1 cellular context compared by ENCODE assay signal in genomic region chr12:106358410-106359241, GRCh38.
A peak's percentile ranks its signal among the peaks of the same experiment; 100 is the strongest.
TF ChIP-seq lines count a peak whose summit lies in the region.

No MANE protein-coding gene starts in this region.

TF ChIP-seq in K562, 482 proteins besides CTCF, POLR2A, EP300 and RAD21 (continued from another document and continues in another):
- 0 out of 2 replicates have a peak, but pooled peaks have one; percentile 58 for TF ChIP-seq ZBTB40 (IDR thresholded peaks at IDR 0.05)
- no peak for TF ChIP-seq ZBTB40 (CRISPR knock-in tag; IDR thresholded peaks at IDR 0.05)
- peak; percentile 90 for TF ChIP-seq PML (IDR thresholded peaks at IDR 0.05; ENCODE audit: low read length)
- TF ChIP-seq ZNF830 (CRISPR knock-in tag; IDR thresholded peaks at IDR 0.05) = peak; percentile 42; the same call in 1 of the 2 replicates
- no peak; the same call in 1 of the 2 replicates for TF ChIP-seq PHF21A (IDR thresholded peaks at IDR 0.05; ENCODE audit: borderline replicate concordance, low read depth)
- TF ChIP-seq ZBTB7A (IDR thresholded peaks at IDR 0.05; ENCODE audit: borderline replicate concordance, control insufficient read depth, low read depth, low read length) = no peak
- TF ChIP-seq ZNF197 (CRISPR knock-in tag; IDR thresholded peaks at IDR 0.05; ENCODE audit: low read depth) = 0 out of 2 replicates have a peak, but pooled peaks have one; percentile 36
- TF ChIP-seq TRIM25 (IDR thresholded peaks at IDR 0.05; ENCODE audit: borderline replicate concordance) = no peak
- TF ChIP-seq ETV5 (CRISPR knock-in tag; IDR thresholded peaks at IDR 0.05; ENCODE audit: low read depth) = no peak
- peak; percentile 90 for TF ChIP-seq TAL1 (IDR thresholded peaks at IDR 0.05)
- TF ChIP-seq UBTF (IDR thresholded peaks at IDR 0.05; ENCODE audit: borderline replicate concordance in 1 of 2, low read depth in 2 of 2, low read length in 2 of 2) = peak in 1 of 2 experiments; percentile 56; a peak in 1 of 4 replicates
- peak; percentile 73; the same call in 1 of the 2 replicates for TF ChIP-seq LEF1 (IDR thresholded peaks at IDR 0.05)
- TF ChIP-seq NEUROD1 (IDR thresholded peaks at IDR 0.05; ENCODE audit: borderline replicate concordance, low read depth, low read length, partially characterized antibody) = peak; percentile 30
- TF ChIP-seq ELK1 (CRISPR knock-in tag; IDR thresholded peaks at IDR 0.05) = no peak
- TF ChIP-seq CREM (IDR thresholded peaks at IDR 0.05; ENCODE audit: low read depth) = peak; percentile 92
- TF ChIP-seq TBL1XR1 (IDR thresholded peaks at IDR 0.05; ENCODE audit: low read length in 2 of 2) = peak in 1 of 2 experiments; percentile 83; a peak in 2 of 4 replicates
- TF ChIP-seq CHAMP1 (IDR thresholded peaks at IDR 0.05) = peak; percentile 13; the same call in 1 of the 2 replicates
- TF ChIP-seq AFF1 (IDR thresholded peaks at IDR 0.05; ENCODE audit: low read depth in 1 of 2, partially characterized antibody in 2 of 2) = peak in 1 of 2 experiments; percentile 72
- peak; percentile 65 for TF ChIP-seq NFIC (IDR thresholded peaks at IDR 0.05)
- TF ChIP-seq SMAD4 (CRISPR knock-in tag; conservative IDR thresholded peaks at IDR 0.05) = peak; percentile 74
- no peak for TF ChIP-seq ZNF740 (CRISPR knock-in tag; IDR thresholded peaks at IDR 0.05)
- TF ChIP-seq ZNF740 (tag; IDR thresholded peaks at IDR 0.05) = no peak
- no peak for TF ChIP-seq RFX1 (IDR thresholded peaks at IDR 0.05)
- TF ChIP-seq CXXC5 (CRISPR knock-in tag; IDR thresholded peaks at IDR 0.05) = peak; percentile 94
- TF ChIP-seq TBP (optimal IDR thresholded peaks at IDR 0.05; ENCODE audit: low read depth, low read length) = peak; percentile 64
- TF ChIP-seq POLR2G (IDR thresholded peaks at IDR 0.05; ENCODE audit: low read depth, low read length) = no peak
- TF ChIP-seq BCOR (IDR thresholded peaks at IDR 0.05) = peak; percentile 81
- TF ChIP-seq ZBED1 (IDR thresholded peaks at IDR 0.05) = peak; percentile 67; the same call in 1 of the 2 replicates
- no peak for TF ChIP-seq NFIX (CRISPR knock-in tag; IDR thresholded peaks at IDR 0.05; ENCODE audit: low read depth)
- TF ChIP-seq E2F8 (IDR thresholded peaks at IDR 0.05; ENCODE audit: low read depth, partially characterized antibody) = peak; percentile 14
